Comparison of ENCODE assay signal across 28 cellular contexts in genomic region chr19:28042516-28042915, GRCh38.
"Had no signal": no experiment of that assay in that cellular context is flagged by ENCODE, and none has a peak within 500 bp of the region (broad histone marks: within the 10 kb centered on the region; RNA-seq: fewer than 3 reads in every experiment).

No MANE protein-coding gene starts in this region.

- H3K27ac Mint-ChIP-seq: naive thymus-derived CD4-positive, alpha-beta T cell; natural killer cell; nephron progenitor cell; progenitor cell of endocrine pancreas; stimulated activated effector memory CD8-positive, alpha-beta T cell treated with anti-CD3 and anti-CD28 coated beads, Interleukin-12 subunit alpha, Interleukin-12 subunit beta, amount 100 ng/mL, for 72 hours; stimulated activated naive B cell treated with anti-CD40 and anti-IgM and Interleukin-4, amounts not matched to agents 10 μg/mL and 1 μg/mL and 100 μg/mL, for 72 hours; stimulated activated naive CD8-positive, alpha-beta T cell treated with anti-CD3 and anti-CD28 coated beads, Interleukin-15, Interleukin-2, amounts not matched to agents 100 ng/mL and 50 ng/mL, for 24 hours; type B pancreatic cell had no signal

- H3K36me3 Mint-ChIP-seq: naive thymus-derived CD4-positive, alpha-beta T cell; natural killer cell; stimulated activated effector memory CD8-positive, alpha-beta T cell treated with anti-CD3 and anti-CD28 coated beads, Interleukin-12 subunit alpha, Interleukin-12 subunit beta, amount 100 ng/mL, for 72 hours; stimulated activated naive B cell treated with anti-CD40 and anti-IgM and Interleukin-4, amounts not matched to agents 10 μg/mL and 1 μg/mL and 100 μg/mL, for 72 hours; type B pancreatic cell had no signal

- H3K9me3 ChIP-seq: ovary, psoas muscle, right lobe of liver, sigmoid colon, transverse colon, upper lobe of right lung, vagina had no signal

- H3K4me1 Mint-ChIP-seq: naive thymus-derived CD4-positive, alpha-beta T cell; natural killer cell; neural crest cell; stimulated activated effector memory CD8-positive, alpha-beta T cell treated with anti-CD3 and anti-CD28 coated beads, Interleukin-12 subunit alpha, Interleukin-12 subunit beta, amount 100 ng/mL, for 72 hours; stimulated activated naive B cell treated with anti-CD40 and anti-IgM and Interleukin-4, amounts not matched to agents 10 μg/mL and 1 μg/mL and 100 μg/mL, for 72 hours had no signal

- H3K27me3 Mint-ChIP-seq: naive thymus-derived CD4-positive, alpha-beta T cell; stimulated activated naive B cell treated with anti-CD40 and anti-IgM and Interleukin-4, amounts not matched to agents 10 μg/mL and 1 μg/mL and 100 μg/mL, for 72 hours; stimulated activated naive CD8-positive, alpha-beta T cell treated with anti-CD3 and anti-CD28 coated beads, Interleukin-15, Interleukin-2, amounts not matched to agents 100 ng/mL and 50 ng/mL, for 24 hours; type B pancreatic cell had no signal

- H3K9me3 Mint-ChIP-seq: stimulated activated effector memory CD8-positive, alpha-beta T cell treated with anti-CD3 and anti-CD28 coated beads, Interleukin-12 subunit alpha, Interleukin-12 subunit beta, amount 100 ng/mL, for 72 hours; type B pancreatic cell had no signal

- H3K36me3 ChIP-seq: neutrophil, ovary, right lobe of liver, sigmoid colon, stomach, tibial artery, transverse colon, upper lobe of right lung, vagina had no signal

- FAIRE-seq: small intestine had no signal

- ATAC-seq: naive thymus-derived CD4-positive, alpha-beta T cell; natural killer cell; psoas muscle; right lobe of liver; stimulated activated effector memory CD8-positive, alpha-beta T cell treated with anti-CD3 and anti-CD28 coated beads, Interleukin-12 subunit alpha, Interleukin-12 subunit beta, amount 100 ng/mL, for 72 hours; upper lobe of right lung had no signal

- H3K27me3 ChIP-seq: neutrophil, ovary, right lobe of liver, sigmoid colon, stomach, tibial artery, transverse colon, upper lobe of right lung, vagina had no signal

- H3K4me3 Mint-ChIP-seq: naive thymus-derived CD4-positive, alpha-beta T cell; natural killer cell; nephron progenitor cell; neural crest cell; stimulated activated effector memory CD8-positive, alpha-beta T cell treated with anti-CD3 and anti-CD28 coated beads, Interleukin-12 subunit alpha, Interleukin-12 subunit beta, amount 100 ng/mL, for 72 hours; stimulated activated naive B cell treated with anti-CD40 and anti-IgM and Interleukin-4, amounts not matched to agents 10 μg/mL and 1 μg/mL and 100 μg/mL, for 72 hours; stimulated activated naive CD8-positive, alpha-beta T cell treated with anti-CD3 and anti-CD28 coated beads, Interleukin-15, Interleukin-2, amounts not matched to agents 100 ng/mL and 50 ng/mL, for 24 hours; type B pancreatic cell had no signal

- H3K4me1 ChIP-seq: parathyroid adenoma, psoas muscle, right lobe of liver, sigmoid colon, stomach, tibial artery, transverse colon, upper lobe of right lung, vagina had no signal

- H3K27ac ChIP-seq: neutrophil, ovary, parathyroid adenoma, psoas muscle, right lobe of liver, sigmoid colon, stomach, tibial artery, transverse colon, upper lobe of right lung, vagina had no signal

- DNase-seq: naive thymus-derived CD4-positive, alpha-beta T cell; natural killer cell; nephron progenitor cell; nucleus accumbens; ovary; posterior cingulate gyrus; psoas muscle; right lobe of liver; sigmoid colon; small intestine; stimulated activated CD4-positive, alpha-beta T cell treated with anti-CD3 and anti-CD28 coated beads, Interleukin-15, amount 100 ng/mL, for 24 hours; stimulated activated CD4-positive, alpha-beta T cell treated with anti-CD3 and anti-CD28 coated beads, Interleukin-2, amount 100 ng/mL, for 24 hours; stimulated activated CD4-positive, alpha-beta T cell treated with anti-CD3 and anti-CD28 coated beads, Interleukin-2, amount 100 ng/mL, for 48 hours; stimulated activated CD4-positive, alpha-beta T cell treated with anti-CD3 and anti-CD28 coated beads, Interleukin-4, amount 100 ng/mL, for 24 hours; stimulated activated naive B cell treated with anti-CD40 and anti-IgM and Interleukin-4, amounts not matched to agents 10 μg/mL and 1 μg/mL and 100 μg/mL, for 72 hours; stimulated activated naive CD4-positive, alpha-beta T cell treated with Interleukin-2 at 50 U/mL for 16 hours; stomach; tibial artery; transverse colon; upper lobe of right lung had no signal

- H3K4me3 ChIP-seq: ovary, psoas muscle, right lobe of liver, sigmoid colon, stomach, tibial artery, transverse colon, upper lobe of right lung, vagina had no signal
